1 cellular context compared by ENCODE assay signal in genomic region chr1:179831225-179831624, GRCh38.
TF ChIP-seq lines count a peak whose summit lies in the region.

No MANE protein-coding gene starts in this region.

TF ChIP-seq in WTC11, 78 proteins besides CTCF, POLR2A, EP300 and RAD21 (continued from another document):
- no peak for TF ChIP-seq NFATC4 (CRISPR knock-in tag; IDR thresholded peaks at IDR 0.05)
- no peak for TF ChIP-seq E2F5 (CRISPR knock-in tag; IDR thresholded peaks at IDR 0.05)
- TF ChIP-seq SMAD3 (CRISPR knock-in tag; IDR thresholded peaks at IDR 0.05; ENCODE audit: borderline replicate concordance) = no peak
- TF ChIP-seq ETV6 (CRISPR knock-in tag; IDR thresholded peaks at IDR 0.05) = no peak
- no peak for TF ChIP-seq TCF7 (CRISPR knock-in tag; IDR thresholded peaks at IDR 0.05; ENCODE audit: low read depth)
- no peak for TF ChIP-seq ERG (CRISPR knock-in tag; IDR thresholded peaks at IDR 0.05)
- no peak for TF ChIP-seq FOXP1 (CRISPR knock-in tag; IDR thresholded peaks at IDR 0.05; ENCODE audit: borderline replicate concordance)
- TF ChIP-seq JUN (CRISPR knock-in tag; IDR thresholded peaks at IDR 0.05) = no peak
- no peak for TF ChIP-seq NR2C2 (CRISPR knock-in tag; IDR thresholded peaks at IDR 0.05)
TF ChIP-seq in WTC11: peak in this region for 0.
